Comparison of ENCODE assay signal across 8 cellular contexts in genomic region chr2:9554841-9555337, GRCh38. TPM values are rescaled to one million over a fixed set of nuclear protein-coding genes. Genes with fewer than 3 reads are reported as not detected.
DNase-seq lines count a peak whose midpoint lies in the region; ATAC-seq, FAIRE-seq and TF ChIP-seq lines count a peak whose summit lies in the region.

No MANE protein-coding gene starts in this region.

- 1 to 2% (median 1%) methylated on average over 11 of the region's 11 CpGs for WGBS in adipose tissue, 3 donors

- CTCF ChIA-PET in Panc1 (lab: Charles Lee), result interaction anchor here (0.6 kb wide), 1 partner anchor 274 kb away, joined by 7 read pairs; no protein-coding TSS in a partner anchor

- H3K27ac ChIP-seq in Panc1 (ENCODE audit: low read length), result peak overlapping the region; percentile 84
- H3K27ac ChIP-seq in adipose tissue (ENCODE audit: low read depth, low read length), result peak overlapping the region; percentile 68
- peak overlapping the region; percentile 99 for H3K27ac ChIP-seq in right atrium auricular region

- DNase-seq in ACHN, result peak; percentile 89
- DNase-seq in H54 (ENCODE audit: insufficient read length, low spot score), result no peak
- no peak for DNase-seq in Panc1 (ENCODE audit: low read depth, low spot score)
- peak; percentile 73 for DNase-seq in right atrium auricular region (ENCODE audit: low spot score)
- DNase-seq in sciatic nerve (ENCODE audit: low spot score), result no peak

- H3K4me3 ChIP-seq in Panc1 (ENCODE audit: low read depth in 2 of 2, low read length in 2 of 2) (peak overlapping the region; percentile 92 to 94), right atrium auricular region (peak overlapping the region; percentile 87 to 88)

- H3K4me1 ChIP-seq in Panc1 (ENCODE audit: control insufficient read depth, insufficient read depth, low read length) (peaks cover 41% of the 10 kb centered on the region), right atrium auricular region (peaks cover 3 to 56% of the 10 kb centered on the region in 2 donors)

- TSS peak; percentile 77 for BruUV-seq in Panc1 (replicated peaks; lab: Mats Ljungman, UMichigan)

- TF ChIP-seq CTCF in Panc1 (IDR thresholded peaks at IDR 0.05) (no peak), right atrium auricular region (IDR thresholded peaks at IDR 0.05) (no peak)

- H3K36me3 ChIP-seq in Panc1 (ENCODE audit: control insufficient read depth, insufficient read depth, low read length) (peaks cover 4% of the 10 kb centered on the region; the same call in 1 of the 2 replicates), right atrium auricular region (no peaks in the 10 kb centered on the region)

- TF ChIP-seq POLR2A in H54 (IDR thresholded peaks at IDR 0.05; ENCODE audit: low read depth, low read length), result no peak

- ATAC-seq in Panc1 (peak; percentile 3), sciatic nerve (peak; percentile 50), GM19452 (IDR thresholded peaks at IDR 0.05; ENCODE audit: unreplicated experiment) (no peak), HG03460 (IDR thresholded peaks at IDR 0.05; ENCODE audit: unreplicated experiment) (no peak)

- peak; percentile 53 for FAIRE-seq in H54 (lab: Jason Lieb, UNC)

- intact Hi-C loops in Panc1 (cut with micrococcal nuclease; ENCODE audit: unreplicated experiment), result loop anchor here (5.0 kb wide), 1 partner anchor 72 kb away; no protein-coding TSS in a partner anchor
- intact Hi-C loops in sciatic nerve (cut with DNase I), result no loop called here

- POLR2A ChIA-PET in Panc1 (lab: Charles Lee), result no interaction called here

- H3K27me3 ChIP-seq in Panc1 (ENCODE audit: control insufficient read depth, insufficient read depth, low read length), result no peaks in the 10 kb centered on the region
- no peaks in the 10 kb centered on the region for H3K27me3 ChIP-seq in right atrium auricular region

- in situ Hi-C loops in ACHN (cut with HindIII; ENCODE audit: low pct_ligation_motif_present, low pct_unique_long_range_greater_than_20kb, low sequenced_read_pairs), result no loop called here
- in situ Hi-C loops in Panc1 (cut with HindIII; ENCODE audit: low pct_unique_long_range_greater_than_20kb, low sequenced_read_pairs), result no loop called here

- H3K9me3 ChIP-seq in Panc1 (ENCODE audit: control insufficient read depth, insufficient read depth, low read depth, low read length), result no peaks in the 10 kb centered on the region
- no peaks in the 10 kb centered on the region for H3K9me3 ChIP-seq in right atrium auricular region

RNA-seq across cellular contexts. Expression of gene ADAM17, which starts 0.7 kb away (rescaled TPM):
- 50.0 TPM for total RNA-seq in Panc1 (2021; ENCODE audit: unreplicated experiment)
- polyA plus RNA-seq in Panc1 (2012; ENCODE audit: insufficient read length), result 33.9 TPM
- 10 to 100 TPM in 1 of 3 donors, 1 to 10 TPM in 2; 3.8 to 15.9 (median 8.4) TPM for polyA plus RNA-seq in adipose tissue
- 10 to 100 TPM; 12.2 to 16.4 TPM for total RNA-seq in right atrium auricular region
- total RNA-seq in sciatic nerve, result 49.1 TPM

Comparison
In these comparisons a context has a peak if more than half of its experiments do, and no peak if none do; other contexts are left out.
1. DNase-seq: peak in ACHN (single experiment) and right atrium auricular region (single experiment); none in H54 (single experiment), Panc1 (single experiment) and sciatic nerve (single experiment).
2. ATAC-seq: peak in Panc1 (single experiment) and sciatic nerve (single experiment); none in GM19452 (single experiment) and HG03460 (single experiment).
3. Peak in every context shown above with its lines, with median percentiles within 50 percentile points of each other: H3K27ac ChIP-seq.